ENCODE assay signal across 8 cellular contexts in genomic region chr10:17199351-17199804, GRCh38. TPM values are rescaled to one million over a fixed set of nuclear protein-coding genes. Genes with fewer than 3 reads are reported as not detected.
DNase-seq lines count a peak whose midpoint lies in the region; ATAC-seq, FAIRE-seq and TF ChIP-seq lines count a peak whose summit lies in the region.

No MANE protein-coding gene starts in this region.

- intact Hi-C loops in K562 (cut with micrococcal nuclease): no loop called here

- H3K9me3 ChIP-seq in HEK293 (ENCODE audit: control insufficient read depth, insufficient read depth, low read depth, low read length) (no peaks in the 10 kb centered on the region), K562 (replicated peaks; ENCODE audit: control insufficient read depth, insufficient read depth, low read depth, low read length) (no peaks in the 10 kb centered on the region)

- TF ChIP-seq CTCF in AG04449 (IDR thresholded peaks at IDR 0.05; ENCODE audit: insufficient read depth, low read length, missing control alignments) (no peak), HEK293 (tag by site-specific recombination; IDR thresholded peaks at IDR 0.05) (no peak), K562 (IDR thresholded peaks at IDR 0.05 in 2 of 3, conservative IDR thresholded peaks at IDR 0.05 in 1 of 3; ENCODE audit: insufficient read depth in 2 of 3, low read depth in 1 of 3, low read length in 3 of 3) (no peak)

- 3% methylated on average over 9 of the region's 9 CpGs for WGBS in K562 (ENCODE audit: insufficient coverage, low coverage, missing lambda C conversion rate)

- in situ Hi-C loops in K562 (cut with MboI): no loop called here

- POLR2A ChIA-PET in AG04449 (lab: Yijun Ruan, JAX): interaction anchor here (2.1 to 3.6 kb wide), 2 partner anchors 30 to 174 kb away, joined by 6 to 54 read pairs; partner anchors contain the start of gene VIM
- POLR2A ChIA-PET in HEK293 (lab: Yijun Ruan, JAX): interaction anchor here (2.9 to 3.7 kb wide), 2 partner anchors 30 to 34 kb away, joined by 19 to 78 read pairs; partner anchors contain the start of gene VIM
- POLR2A ChIA-PET in K562 (lab: Yijun Ruan, JAX): interaction anchor here (0.6 to 1.1 kb wide), 2 partner anchors 12 to 909 kb away, joined by 3 read pairs; no protein-coding TSS in a partner anchor

- H3K27ac ChIP-seq in HEK293 (ENCODE audit: extremely low read depth, low read depth, low read length): peak overlapping the region; percentile 60
- H3K27ac ChIP-seq in K562 (ENCODE audit: extremely low read depth, low read depth, low read length): peak overlapping the region; percentile 89

- TF ChIP-seq EP300 in K562 (IDR thresholded peaks at IDR 0.05; ENCODE audit: low read length): no peak; the same call in 1 of the 2 replicates

- no TSS peak for BruUV-seq in K562 (replicated peaks; lab: Mats Ljungman, UMichigan)

- H3K4me3 Mint-ChIP-seq in memory B cell: no peak overlapping the region

- DNase-seq in AG04449 (ENCODE audit: low read depth, low spot score): no peak
- peak in 2 of 4 experiments; percentile 34 to 61 for DNase-seq in K562 (ENCODE audit: extremely low read depth in 1 of 4, low spot score in 3 of 4)
- no peak for DNase-seq in memory B cell (ENCODE audit: low spot score in 2 of 2)
- no peak for DNase-seq in stimulated activated CD4-positive, alpha-beta T cell treated with anti-CD3 and anti-CD28 coated beads, Interleukin-4, amount 100 ng/mL, for 4 hours
- DNase-seq in SKM-1 (lab: John Stamatoyannopoulos, UW; ENCODE audit: unreplicated experiment): no peak
- DNase-seq in COLO829 (ENCODE audit: low spot score): no peak

- CTCF ChIA-PET in AG04449 (lab: Yijun Ruan, JAX): interaction anchor here (0.8 to 2.9 kb wide), 4 partner anchors 12 to 30 kb away, joined by 3 to 8 read pairs (median 3); no protein-coding TSS in a partner anchor
- CTCF ChIA-PET in HEK293 (lab: Yijun Ruan, JAX): interaction anchor here (0.7 to 1.1 kb wide), 3 partner anchors 28 to 44 kb away, joined by 3 to 5 read pairs (median 3); no protein-coding TSS in a partner anchor
- CTCF ChIA-PET in K562 (lab: Yijun Ruan, JAX; ENCODE audit: low intra/inter-chr PET ratio): no interaction called here

- H3K4me3 ChIP-seq in AG04449 (ENCODE audit: low read depth, low read length) (peak overlapping the region; percentile 69), HEK293 (ENCODE audit: low read depth, low read length) (no peak overlapping the region), K562 (no peak overlapping the region)

- peak; percentile 49 for FAIRE-seq in K562 (lab: Jason Lieb, UNC)

- peaks cover 28% of the 10 kb centered on the region; the same call in 2 of the 3 replicates for H3K79me2 ChIP-seq in K562 (ENCODE audit: control insufficient read depth, insufficient read depth, low read length)

- H3K27ac Mint-ChIP-seq in memory B cell: peak overlapping the region; percentile 98

- peak; percentile 9 to 19; a peak in 2 of 4 replicates for TF ChIP-seq RAD21 in K562 (CRISPR knock-in tag; conservative IDR thresholded peaks at IDR 0.05 in 1 of 2, IDR thresholded peaks at IDR 0.05 in 1 of 2)

- peaks cover 14% of the 10 kb centered on the region for H3K4me1 Mint-ChIP-seq in memory B cell

- H2AFZ ChIP-seq in K562 (ENCODE audit: low read depth, low read length): peak overlapping the region; percentile 90

- H3K36me3 Mint-ChIP-seq in memory B cell: no peaks in the 10 kb centered on the region

- no peak for TF ChIP-seq POLR2A in K562 (conservative IDR thresholded peaks at IDR 0.05)

- H3K9me3 Mint-ChIP-seq in memory B cell: no peaks in the 10 kb centered on the region

- no peaks in the 10 kb centered on the region for H3K36me3 ChIP-seq in HEK293 (ENCODE audit: control insufficient read depth in 2 of 2, insufficient read depth in 1 of 2, low read length in 2 of 2)
- no peaks in the 10 kb centered on the region for H3K36me3 ChIP-seq in K562 (ENCODE audit: control insufficient read depth, insufficient read depth, low read length)

- H3K4me1 ChIP-seq in HEK293 (ENCODE audit: control insufficient read depth, insufficient read depth, low read length) (peaks cover 4% of the 10 kb centered on the region; the same call in 1 of the 2 replicates), K562 (replicated peaks in 1 of 2; ENCODE audit: control insufficient read depth in 2 of 2, insufficient read depth in 2 of 2, low read length in 2 of 2) (peaks cover 14 to 50% of the 10 kb centered on the region in 2 experiments)

- H3K27me3 Mint-ChIP-seq in memory B cell: no peaks in the 10 kb centered on the region

- no peaks in the 10 kb centered on the region for H3K27me3 ChIP-seq in K562 (ENCODE audit: control insufficient read depth in 2 of 2, insufficient read depth in 2 of 2, low read length in 2 of 2)

- peak overlapping the region; percentile 24 to 79; a peak in 3 of 4 replicates for H3K9ac ChIP-seq in K562 (ENCODE audit: insufficient read depth in 1 of 2, low read depth in 2 of 2, low read length in 2 of 2)

- H3K4me2 ChIP-seq in K562 (ENCODE audit: insufficient read depth, low read length): peak overlapping the region; percentile 81

- H4K20me1 ChIP-seq in K562 (replicated peaks; ENCODE audit: control insufficient read depth, insufficient read depth, low read length): no peaks in the 10 kb centered on the region

- no peak for ATAC-seq in K562
- no peak for ATAC-seq in memory B cell (ENCODE audit: low read depth)
- ATAC-seq in HG03439 (IDR thresholded peaks at IDR 0.05; ENCODE audit: unreplicated experiment): no peak

- H3K9me1 ChIP-seq in K562 (ENCODE audit: control insufficient read depth, insufficient read depth, low read length): no peaks in the 10 kb centered on the region

TF ChIP-seq in HEK293, 187 proteins besides CTCF, POLR2A, EP300 and RAD21 (continues in another document):
- TF ChIP-seq ZNF704 (tag by site-specific recombination; IDR thresholded peaks at IDR 0.05): no peak

TF ChIP-seq in K562, 482 proteins besides CTCF, POLR2A, EP300 and RAD21 (continues in another document):
- TF ChIP-seq MECOM (CRISPR knock-in tag; IDR thresholded peaks at IDR 0.05) (no peak), U2AF1 (optimal IDR thresholded peaks at IDR 0.05; ENCODE audit: low read depth, low read length) (no peak), RCOR1 (IDR thresholded peaks at IDR 0.05; ENCODE audit: borderline replicate concordance in 1 of 2, low read depth in 2 of 2, low read length in 2 of 2) (peak in 1 of 2 experiments; percentile 52; a peak in 1 of 4 replicates), ATF3 (IDR thresholded peaks at IDR 0.05) (peak; percentile 52), ATF3 (CRISPR knock-in tag; conservative IDR thresholded peaks at IDR 0.05) (no peak), TRIM28 (IDR thresholded peaks at IDR 0.05) (no peak), EGR1 (conservative IDR thresholded peaks at IDR 0.05) (no peak), PHF8 (IDR thresholded peaks at IDR 0.05; ENCODE audit: borderline replicate concordance, low read length) (no peak), LEF1 (IDR thresholded peaks at IDR 0.05) (0 out of 2 replicates have a peak, but pooled peaks have one; percentile 12), ETV1 (tag; conservative IDR thresholded peaks at IDR 0.05; ENCODE audit: low read depth) (no peak), DNMT1 (IDR thresholded peaks at IDR 0.05) (no peak)

RNA-seq across cellular contexts. Expression of gene TRDMT1, which starts 2.1 kb away (rescaled TPM):
- total RNA-seq in K562 (2011; cell fraction: chromatin; rRNA removed; ENCODE audit: low replicate concordance): 5.7 and 18.9 TPM in 2 replicates
- 2.3 and 4.5 TPM in 2 replicates for total RNA-seq in K562 (2011; cell fraction: nucleolus; rRNA removed)
- total RNA-seq in K562 (2011; cell fraction: nucleoplasm; rRNA removed): 10.6 and 14.4 TPM in 2 replicates
- total RNA-seq in K562 (2014; rRNA removed) (5.6 and 6.9 TPM in 2 replicates), K562 (2014; rRNA removed; fragmentation: Illumina TruSeq; extraction: Trizol) (10.5 and 10.7 TPM in 2 replicates), K562 (2015; rRNA removed; fragmentation: Illumina TruSeq; extraction: Trizol) (5.6 and 7.0 TPM in 2 replicates), K562 (2021) (9.1 and 10.2 TPM in 2 replicates)
- polyA plus RNA-seq in K562 (2011; rRNA removed) (6.9 and 12.6 TPM in 2 replicates), K562 (2014; fragmentation: Illumina TruSeq; extraction: Trizol) (6.5 and 9.6 TPM in 2 replicates), K562 (2014; fragmentation: Nextera tagmentation; extraction: Ambion mirVana) (1 to 10 TPM; 8.7 to 9.3 TPM), K562 (2014; rRNA removed) (5.4 and 6.2 TPM in 2 replicates)
- 1.8 and 2.4 TPM in 2 replicates for polyA plus RNA-seq in K562 (2011; cell fraction: cytosol; rRNA removed)
- 5.4 and 6.7 TPM in 2 replicates for polyA plus RNA-seq in K562 (2011; cell fraction: nucleus; rRNA removed)
- 4.1 and 6.4 TPM in 2 replicates for polyA plus RNA-seq in K562 (2012)
- 10.9 and 12.3 TPM in 2 replicates for polyA minus RNA-seq in K562 (2011; rRNA and poly(A)+ RNA removed)
- polyA minus RNA-seq in K562 (2011; cell fraction: cytosol; rRNA and poly(A)+ RNA removed): 4.1 and 7.2 TPM in 2 replicates
- 7.5 and 12.0 TPM in 2 replicates for polyA minus RNA-seq in K562 (2011; cell fraction: nucleus; rRNA and poly(A)+ RNA removed)

RNA-seq across cellular contexts. Expression of gene VIM, which starts 28.7 kb away (rescaled TPM):
- 119 and 160 TPM in 2 replicates for total RNA-seq in K562 (2011; cell fraction: chromatin; rRNA removed; ENCODE audit: low replicate concordance)
- 119 and 169 TPM in 2 replicates for total RNA-seq in K562 (2011; cell fraction: nucleolus; rRNA removed)
- total RNA-seq in K562 (2011; cell fraction: nucleoplasm; rRNA removed): 116 and 178 TPM in 2 replicates
- total RNA-seq in K562 (2014; rRNA removed) (604 and 655 TPM in 2 replicates), K562 (2014; rRNA removed; fragmentation: Illumina TruSeq; extraction: Trizol) (264 and 301 TPM in 2 replicates), K562 (2015; rRNA removed; fragmentation: Illumina TruSeq; extraction: Trizol) (441 and 490 TPM in 2 replicates), K562 (2021) (571 and 621 TPM in 2 replicates)
- polyA plus RNA-seq in K562 (2011; rRNA removed) (300 and 518 TPM in 2 replicates), K562 (2014; fragmentation: Illumina TruSeq; extraction: Trizol) (458 and 481 TPM in 2 replicates), K562 (2014; fragmentation: Nextera tagmentation; extraction: Ambion mirVana) (100 to 1,000 TPM in 1 of 2 experiments, 10 to 100 TPM in 1; 86.0 to 123 TPM), K562 (2014; rRNA removed) (275 and 383 TPM in 2 replicates)
- 296 and 577 TPM in 2 replicates for polyA plus RNA-seq in K562 (2011; cell fraction: cytosol; rRNA removed)
- 267 and 332 TPM in 2 replicates for polyA plus RNA-seq in K562 (2011; cell fraction: nucleus; rRNA removed)
- 869 and 1,478 TPM in 2 replicates for polyA plus RNA-seq in K562 (2012)
- 448 and 611 TPM in 2 replicates for polyA minus RNA-seq in K562 (2011; rRNA and poly(A)+ RNA removed)
- polyA minus RNA-seq in K562 (2011; cell fraction: cytosol; rRNA and poly(A)+ RNA removed): 361 and 458 TPM in 2 replicates
- polyA minus RNA-seq in K562 (2011; cell fraction: nucleus; rRNA and poly(A)+ RNA removed): 168 and 199 TPM in 2 replicates
